8 cellular contexts compared by ENCODE assay signal in the genomic region with DNA sequence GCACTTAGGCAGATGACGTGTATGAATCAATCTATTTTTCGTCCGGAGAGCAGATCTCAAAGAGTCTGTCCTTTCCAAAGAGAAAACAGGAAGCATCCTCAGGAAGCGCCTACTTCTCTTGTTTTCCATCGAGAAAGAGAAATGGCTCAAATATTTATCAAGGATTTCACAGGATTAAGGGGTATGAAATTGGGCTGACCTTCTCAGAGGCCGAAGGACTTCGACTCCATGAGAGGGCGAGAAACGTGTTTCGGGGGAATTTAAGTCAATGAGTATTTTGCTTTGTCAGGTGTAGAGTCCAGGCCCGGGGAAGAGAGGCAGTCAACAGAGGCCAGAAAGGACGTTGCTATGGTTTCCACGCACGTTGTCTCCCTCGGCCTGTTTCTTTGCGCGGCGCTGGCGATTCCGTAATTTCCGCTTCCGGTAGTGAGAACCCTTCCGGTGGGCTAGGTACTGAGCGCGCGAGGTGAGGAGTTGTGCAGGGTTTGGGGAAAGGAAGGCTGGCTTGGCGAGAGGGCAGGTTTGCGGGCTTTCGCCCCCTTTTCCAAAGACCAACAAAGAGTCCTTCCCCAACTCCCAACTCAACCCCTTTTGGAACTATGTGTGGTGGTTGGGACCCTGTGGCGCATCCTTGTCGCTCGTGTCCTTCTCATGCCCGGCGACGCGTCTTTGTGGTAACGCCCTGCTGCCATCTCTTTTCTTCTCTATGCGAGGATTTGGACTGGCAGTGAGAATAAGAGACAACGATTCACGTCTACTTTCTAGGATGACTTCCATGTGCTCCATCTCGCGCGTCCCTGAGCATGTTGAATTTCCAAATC. TPM values are rescaled to one million over a fixed set of nuclear protein-coding genes. Genes with fewer than 3 reads are reported as not detected.
DNase-seq lines count a peak whose midpoint lies in the region; ATAC-seq and TF ChIP-seq lines count a peak whose summit lies in the region.

TSS of gene MRPS21 (plus strand) at position 429 of the 821 bp plus-strand sequence. CDS start 506 bp downstream, outside the sequence.

- peak; percentile 95 for ATAC-seq in GM19452 (IDR thresholded peaks at IDR 0.05; ENCODE audit: unreplicated experiment)

- peak within 1 kb of the TSS; percentile 71 to 100 (median 84) for H3K4me3 ChIP-seq in liver (ENCODE audit: low read depth in 1 of 3, low read length in 3 of 3)

- peaks cover 0 to 9% (median 4%) of the 10 kb centered on the region in 4 donors for H3K4me1 ChIP-seq in liver (ENCODE audit: control insufficient read depth in 4 of 4, insufficient read depth in 4 of 4, low read length in 3 of 4)

- peak; percentile 93 for DNase-seq in CD1c-positive myeloid dendritic cell (ENCODE audit: extremely low spot score)
- DNase-seq in HK-2 (ENCODE audit: unreplicated experiment): peak; percentile 89
- DNase-seq in NCI-H82 treated with DMSO at 0.1 percent for 48 hours (lab: John Stamatoyannopoulos, UW; ENCODE audit: unreplicated experiment): peak; percentile 82
- peak; percentile 87 to 91 for DNase-seq in activated CD4-positive, alpha-beta T cell treated with anti-CD3 and anti-CD28 coated beads, Interleukin-2, amount 50 U/mL, for 48 hours
- peak; percentile 96 to 97 for DNase-seq in dermis microvascular lymphatic vessel endothelial cell (ENCODE audit: low read depth in 2 of 2)
- peak; percentile 91 for DNase-seq in stimulated activated CD4-positive, alpha-beta T cell treated with anti-CD3 and anti-CD28 coated beads, Interleukin-4, amount 100 ng/mL, for 24 hours

- no peaks in the 10 kb centered on the region for H3K9me3 ChIP-seq in liver (ENCODE audit: control insufficient read depth in 4 of 4, low read length in 3 of 4)

- peak within 1 kb of the TSS; percentile 80 to 83 for H3K9ac ChIP-seq in liver (ENCODE audit: low read depth in 1 of 2, low read length in 2 of 2)

- no peak for TF ChIP-seq CTCF in liver (IDR thresholded peaks at IDR 0.05; ENCODE audit: low read depth, low read length, missing input control)

- H3K36me3 ChIP-seq in liver (ENCODE audit: control insufficient read depth in 4 of 4, insufficient read depth in 3 of 4, low read depth in 1 of 4, low read length in 3 of 4): peaks cover 3 to 9% (median 5%) of the 10 kb centered on the region in 4 donors

- H3K27me3 ChIP-seq in liver (ENCODE audit: control insufficient read depth in 4 of 4, insufficient read depth in 4 of 4, low read length in 3 of 4): no peaks in the 10 kb centered on the region

- WGBS in liver: 9% methylated on average over 43 of the region's 43 CpGs

- peak in 1 of 2 donors; percentile 37 for TF ChIP-seq RAD21 in liver (IDR thresholded peaks at IDR 0.05)

- peak within 1 kb of the TSS; percentile 68 to 70 for H3K27ac ChIP-seq in liver (ENCODE audit: low read depth in 1 of 2, low read length in 2 of 2)

TF ChIP-seq in liver, 16 proteins besides CTCF, POLR2A, EP300 and RAD21:
- peak; percentile 98 to 100 for TF ChIP-seq GABPA (IDR thresholded peaks at IDR 0.05 in 1 of 2, conservative IDR thresholded peaks at IDR 0.05 in 1 of 2)
- TF ChIP-seq, protein P1, sequence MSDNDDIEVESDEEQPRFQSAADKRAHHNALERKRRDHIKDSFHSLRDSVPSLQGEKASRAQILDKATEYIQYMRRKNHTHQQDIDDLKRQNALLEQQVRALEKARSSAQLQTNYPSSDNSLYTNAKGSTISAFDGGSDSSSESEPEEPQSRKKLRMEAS (IDR thresholded peaks at IDR 0.05): peak; percentile 92
- TF ChIP-seq, protein P2, sequence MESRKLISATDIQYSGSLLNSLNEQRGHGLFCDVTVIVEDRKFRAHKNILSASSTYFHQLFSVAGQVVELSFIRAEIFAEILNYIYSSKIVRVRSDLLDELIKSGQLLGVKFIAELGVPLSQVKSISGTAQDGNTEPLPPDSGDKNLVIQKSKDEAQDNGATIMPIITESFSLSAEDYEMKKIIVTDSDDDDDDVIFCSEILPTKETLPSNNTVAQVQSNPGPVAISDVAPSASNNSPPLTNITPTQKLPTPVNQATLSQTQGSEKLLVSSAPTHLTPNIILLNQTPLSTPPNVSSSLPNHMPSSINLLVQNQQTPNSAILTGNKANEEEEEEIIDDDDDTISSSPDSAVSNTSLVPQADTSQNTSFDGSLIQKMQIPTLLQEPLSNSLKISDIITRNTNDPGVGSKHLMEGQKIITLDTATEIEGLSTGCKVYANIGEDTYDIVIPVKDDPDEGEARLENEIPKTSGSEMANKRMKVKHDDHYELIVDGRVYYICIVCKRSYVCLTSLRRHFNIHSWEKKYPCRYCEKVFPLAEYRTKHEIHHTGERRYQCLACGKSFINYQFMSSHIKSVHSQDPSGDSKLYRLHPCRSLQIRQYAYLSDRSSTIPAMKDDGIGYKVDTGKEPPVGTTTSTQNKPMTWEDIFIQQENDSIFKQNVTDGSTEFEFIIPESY (IDR thresholded peaks at IDR 0.05): no peak
- peak; percentile 62 for TF ChIP-seq SP1 (IDR thresholded peaks at IDR 0.05)
- peak; percentile 49 to 55 for TF ChIP-seq HNF4A (conservative IDR thresholded peaks at IDR 0.05)
- no peak for TF ChIP-seq JUND (IDR thresholded peaks at IDR 0.05)
- TF ChIP-seq, protein P3, sequence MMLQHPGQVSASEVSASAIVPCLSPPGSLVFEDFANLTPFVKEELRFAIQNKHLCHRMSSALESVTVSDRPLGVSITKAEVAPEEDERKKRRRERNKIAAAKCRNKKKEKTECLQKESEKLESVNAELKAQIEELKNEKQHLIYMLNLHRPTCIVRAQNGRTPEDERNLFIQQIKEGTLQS (IDR thresholded peaks at IDR 0.05): no peak
- TF ChIP-seq EGR1 (IDR thresholded peaks at IDR 0.05; ENCODE audit: low read depth in 2 of 2): no peak
- peak; percentile 76 for TF ChIP-seq YY1 (IDR thresholded peaks at IDR 0.05)
- peak; percentile 29 for TF ChIP-seq HNF4G (IDR thresholded peaks at IDR 0.05)
- TF ChIP-seq, protein P4, sequence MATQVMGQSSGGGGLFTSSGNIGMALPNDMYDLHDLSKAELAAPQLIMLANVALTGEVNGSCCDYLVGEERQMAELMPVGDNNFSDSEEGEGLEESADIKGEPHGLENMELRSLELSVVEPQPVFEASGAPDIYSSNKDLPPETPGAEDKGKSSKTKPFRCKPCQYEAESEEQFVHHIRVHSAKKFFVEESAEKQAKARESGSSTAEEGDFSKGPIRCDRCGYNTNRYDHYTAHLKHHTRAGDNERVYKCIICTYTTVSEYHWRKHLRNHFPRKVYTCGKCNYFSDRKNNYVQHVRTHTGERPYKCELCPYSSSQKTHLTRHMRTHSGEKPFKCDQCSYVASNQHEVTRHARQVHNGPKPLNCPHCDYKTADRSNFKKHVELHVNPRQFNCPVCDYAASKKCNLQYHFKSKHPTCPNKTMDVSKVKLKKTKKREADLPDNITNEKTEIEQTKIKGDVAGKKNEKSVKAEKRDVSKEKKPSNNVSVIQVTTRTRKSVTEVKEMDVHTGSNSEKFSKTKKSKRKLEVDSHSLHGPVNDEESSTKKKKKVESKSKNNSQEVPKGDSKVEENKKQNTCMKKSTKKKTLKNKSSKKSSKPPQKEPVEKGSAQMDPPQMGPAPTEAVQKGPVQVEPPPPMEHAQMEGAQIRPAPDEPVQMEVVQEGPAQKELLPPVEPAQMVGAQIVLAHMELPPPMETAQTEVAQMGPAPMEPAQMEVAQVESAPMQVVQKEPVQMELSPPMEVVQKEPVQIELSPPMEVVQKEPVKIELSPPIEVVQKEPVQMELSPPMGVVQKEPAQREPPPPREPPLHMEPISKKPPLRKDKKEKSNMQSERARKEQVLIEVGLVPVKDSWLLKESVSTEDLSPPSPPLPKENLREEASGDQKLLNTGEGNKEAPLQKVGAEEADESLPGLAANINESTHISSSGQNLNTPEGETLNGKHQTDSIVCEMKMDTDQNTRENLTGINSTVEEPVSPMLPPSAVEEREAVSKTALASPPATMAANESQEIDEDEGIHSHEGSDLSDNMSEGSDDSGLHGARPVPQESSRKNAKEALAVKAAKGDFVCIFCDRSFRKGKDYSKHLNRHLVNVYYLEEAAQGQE (IDR thresholded peaks at IDR 0.05): no peak
- no peak for TF ChIP-seq FOXA2 (IDR thresholded peaks at IDR 0.05)
- TF ChIP-seq TAF1 (conservative IDR thresholded peaks at IDR 0.05): no peak
- TF ChIP-seq FOXA1 (IDR thresholded peaks at IDR 0.05): no peak
- TF ChIP-seq NR2F2 (IDR thresholded peaks at IDR 0.05): no peak
- TF ChIP-seq RXRA (IDR thresholded peaks at IDR 0.05): peak in 1 of 2 donors; percentile 46

RNA-seq across cellular contexts. Expression of gene MRPS21, which starts in this region (rescaled TPM):
- total RNA-seq in dermis microvascular lymphatic vessel endothelial cell (39.4 and 47.4 TPM in 2 replicates), liver (10 to 100 TPM; 15.0 to 16.7 TPM)
- polyA plus RNA-seq in liver: 10 to 100 TPM; 29.1 to 56.5 TPM

Comparison
In these comparisons a context has a peak if more than half of its experiments do, and no peak if none do; other contexts are left out.
1. Peak in every context shown above with its lines: DNase-seq, ATAC-seq, H3K4me3 ChIP-seq and H3K27ac ChIP-seq.